Comparison of ENCODE assay signal across 19 cellular contexts in the genomic region with DNA sequence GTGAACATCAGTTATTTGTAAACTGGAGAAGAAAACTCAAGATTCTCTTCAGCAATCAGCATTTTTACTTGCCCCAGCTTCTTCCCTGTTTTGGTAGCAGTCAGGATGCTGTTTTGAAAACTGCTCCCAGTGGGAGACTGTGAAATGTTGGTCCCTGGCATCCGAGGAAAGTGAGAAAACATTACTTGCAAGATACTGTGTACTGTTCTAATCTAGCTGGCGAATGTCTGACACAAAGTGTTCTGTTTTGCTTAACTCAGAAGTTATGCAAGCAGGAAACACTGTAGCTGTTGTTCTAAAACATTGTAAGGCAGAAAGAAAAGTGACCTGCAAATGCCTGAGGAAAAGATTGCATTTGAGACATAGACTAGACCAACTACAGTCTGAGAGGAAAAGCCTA.
"Had no signal": no experiment of that assay in that cellular context is flagged by ENCODE, and none has a peak within 500 bp of the region (broad histone marks: within the 10 kb centered on the region; RNA-seq: fewer than 3 reads in every experiment).

No MANE protein-coding gene starts in this region.

- ATAC-seq: activated T-cell treated with anti-CD3 and anti-CD28 coated beads, Interleukin-2, amount 50 U/mL, for 4 hours; esophagus mucosa; left lung; pancreas had no signal

- H3K4me1 ChIP-seq: heart right ventricle, left lung, pancreas, prostate gland, uterus had no signal

- H3K9me3 ChIP-seq: pancreas, prostate gland, uterus had no signal

- H3K27ac ChIP-seq: heart right ventricle, left lung, pancreas, prostate gland, uterus had no signal

- H3K36me3 ChIP-seq: heart right ventricle, left lung, pancreas, prostate gland, uterus had no signal

- H3K4me3 ChIP-seq: heart right ventricle, left lung, pancreas, prostate gland, uterus had no signal

- H3K27me3 ChIP-seq: heart right ventricle, left lung, pancreas, uterus had no signal

- DNase-seq: activated CD4-positive, alpha-beta memory T cell treated with anti-CD3 and anti-CD28 coated beads for 36 hours; activated CD4-positive, alpha-beta T cell treated with anti-CD3 and anti-CD28 coated beads, Interleukin-2, amount 10 ng/mL, durations not matched to agents 24 days and 14 days; activated CD4-positive, CD25-positive, alpha-beta regulatory T cell treated with anti-CD3 and anti-CD28 coated beads, Interleukin-2, amount 50 U/mL, for 72 hours; activated T-cell treated with anti-CD3 and anti-CD28 coated beads, Interleukin-2, amount 50 U/mL, for 4 hours; aorta; central memory CD4-positive, alpha-beta T cell; endodermal cell; foreskin fibroblast; heart right ventricle; kidney glomerular epithelial cell; left lung; pancreas; stimulated activated CD4-positive, alpha-beta T cell treated with anti-CD3 and anti-CD28 coated beads, Interleukin-2, amount 100 ng/mL, for 48 hours; stimulated activated naive CD4-positive, alpha-beta T cell treated with Interleukin-2 at 50 U/mL for 16 hours; T-helper 2 cell; trophoblast cell; uterus had no signal

- FAIRE-seq: pancreas had no signal
